ENCODE assay signal across 7 cellular contexts in genomic region chr10:7693194-7693593, GRCh38. TPM values are rescaled to one million over a fixed set of nuclear protein-coding genes. Genes with fewer than 3 reads are reported as not detected.
"Had no signal": no experiment of that assay in that cellular context is flagged by ENCODE, and none has a peak within 500 bp of the region (broad histone marks: within the 10 kb centered on the region; RNA-seq: fewer than 3 reads in every experiment).

No MANE protein-coding gene starts in this region.

RNA-seq across cellular contexts. Expression of gene ITIH2, which starts 9.9 kb away (rescaled TPM):
- total RNA-seq: GM23248, GM23338, H1, H4, H7, H9, HFFc6 had no signal
- polyA plus RNA-seq: GM23248, H1 had no signal

RNA-seq across cellular contexts. Expression of gene ITIH5, which starts 26.4 kb away (rescaled TPM):
- total RNA-seq: GM23248, HFFc6 had no signal
- polyA plus RNA-seq: GM23248 had no signal
